In genomic region chrX:153164733-153165132, GRCh38 we compare ENCODE assay signal across 37 cellular contexts. TPM values are rescaled to one million over a fixed set of nuclear protein-coding genes. Genes with fewer than 3 reads are reported as not detected.
"Had no signal": no experiment of that assay in that cellular context is flagged by ENCODE, and none has a peak within 500 bp of the region (broad histone marks: within the 10 kb centered on the region; RNA-seq: fewer than 3 reads in every experiment).

No MANE protein-coding gene starts in this region.

- H3K4me3 ChIP-seq: MG63 had no signal

- H3K9me3 ChIP-seq: MG63 had no signal

- H3K36me3 ChIP-seq: MG63 had no signal

- DNase-seq: Kasumi-1, MG63, MM.1S, MV-4-11, NCI-H1048, NCI-H1092, NCI-H1092 treated with DMSO at 0.1 percent for 48 hours, NCI-H1105, NCI-H1105 treated with DMSO at 0.1 percent for 48 hours, NCI-H1417, NCI-H1417 treated with DMSO at 0.1 percent for 48 hours, NCI-H1436, NCI-H1436 treated with DMSO at 0.1 percent for 48 hours, NCI-H146, NCI-H1694, NCI-H1694 treated with DMSO at 0.1 percent for 48 hours, NCI-H187, NCI-H187 treated with DMSO at 0.1 percent for 48 hours, NCI-H1930, NCI-H2029, NCI-H2029 treated with DMSO at 0.1 percent for 48 hours, NCI-H2081, NCI-H2081 treated with DMSO at 0.1 percent for 48 hours, NCI-H2107, NCI-H2171, NCI-H2171 treated with DMSO at 0.1 percent for 48 hours, NCI-H2227 treated with DMSO at 0.1 percent for 48 hours, NCI-H226, NCI-H345, NCI-H446, NCI-H446 treated with DMSO at 0.1 percent for 48 hours, NCI-H510A, NCI-H510A treated with DMSO at 0.1 percent for 48 hours, NCI-H524, NCI-H524 treated with DMSO at 0.1 percent for 48 hours had no signal

- H3K27me3 ChIP-seq: MG63 had no signal

RNA-seq across cellular contexts. Expression of gene MAGEA1, which starts 14.4 kb away (rescaled TPM):
- total RNA-seq: LHCN-M2, MCF 10A had no signal
